29 cellular contexts compared by ENCODE assay signal in the genomic region with DNA sequence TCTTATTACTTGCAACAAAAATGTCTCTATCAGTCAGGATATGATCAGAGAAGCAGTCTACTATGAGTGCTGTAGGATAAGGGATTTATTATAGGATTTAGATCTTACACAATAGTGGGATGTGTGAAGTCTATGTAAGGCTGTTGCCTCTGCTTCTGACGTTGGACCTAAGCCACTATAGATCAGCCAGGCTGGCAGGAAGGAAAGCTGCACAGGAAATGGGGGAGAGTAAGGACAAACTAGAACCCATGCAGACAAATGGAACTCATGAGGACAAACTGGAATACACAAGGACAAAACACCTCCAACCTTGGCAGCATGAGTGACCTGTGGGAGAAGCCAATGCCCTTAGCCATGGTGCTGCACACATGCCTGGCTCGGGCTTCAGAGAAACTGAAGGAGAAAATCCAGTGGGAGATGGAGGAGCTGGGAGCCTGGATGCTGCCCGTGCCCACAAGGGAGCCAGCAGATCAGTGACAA.
"Had no signal": no experiment of that assay in that cellular context is flagged by ENCODE, and none has a peak within 500 bp of the region (broad histone marks: within the 10 kb centered on the region; RNA-seq: fewer than 3 reads in every experiment).

No MANE protein-coding gene starts in this region.

- H3K9me3 Mint-ChIP-seq: natural killer cell treated with Interleukin-12 subunit alpha and Interleukin-12 subunit beta and Interleukin-15 and Interleukin-18, amount 100 ng/mL, for 72 hours; neural crest cell; stimulated activated effector memory CD8-positive, alpha-beta T cell treated with anti-CD3 and anti-CD28 coated beads, Interleukin-12 subunit alpha, Interleukin-12 subunit beta, amount 100 ng/mL, for 72 hours; stimulated activated naive B cell treated with anti-CD40 and anti-IgM and Interleukin-4, amounts not matched to agents 10 μg/mL and 1 μg/mL and 100 μg/mL, for 72 hours had no signal

- H3K36me3 Mint-ChIP-seq: natural killer cell treated with Interleukin-12 subunit alpha and Interleukin-12 subunit beta and Interleukin-15 and Interleukin-18, amount 100 ng/mL, for 72 hours; stimulated activated effector memory CD8-positive, alpha-beta T cell treated with anti-CD3 and anti-CD28 coated beads, Interleukin-12 subunit alpha, Interleukin-12 subunit beta, amount 100 ng/mL, for 72 hours; stimulated activated naive B cell treated with anti-CD40 and anti-IgM and Interleukin-4, amounts not matched to agents 10 μg/mL and 1 μg/mL and 100 μg/mL, for 72 hours had no signal

- H3K27ac ChIP-seq: neutrophil, ovary, parathyroid adenoma, psoas muscle, right lobe of liver, sigmoid colon, stomach, thoracic aorta, thyroid gland, tibial nerve, upper lobe of left lung, uterus had no signal

- H2AFZ ChIP-seq: parathyroid adenoma had no signal

- H3K27ac Mint-ChIP-seq: naive thymus-derived CD8-positive, alpha-beta T cell; natural killer cell treated with Interleukin-12 subunit alpha and Interleukin-12 subunit beta and Interleukin-15 and Interleukin-18, amount 100 ng/mL, for 72 hours; nephron progenitor cell; progenitor cell of endocrine pancreas; stimulated activated effector memory CD8-positive, alpha-beta T cell treated with anti-CD3 and anti-CD28 coated beads, Interleukin-12 subunit alpha, Interleukin-12 subunit beta, amount 100 ng/mL, for 72 hours; stimulated activated naive B cell treated with anti-CD40 and anti-IgM and Interleukin-4, amounts not matched to agents 10 μg/mL and 1 μg/mL and 100 μg/mL, for 72 hours; stimulated activated naive CD8-positive, alpha-beta T cell treated with anti-CD3 and anti-CD28 coated beads, Interleukin-15, Interleukin-2, amounts not matched to agents 100 ng/mL and 50 ng/mL, for 24 hours had no signal

- DNase-seq: naive thymus-derived CD8-positive, alpha-beta T cell; nephron progenitor cell; nucleus accumbens; ovary; psoas muscle; right lobe of liver; sigmoid colon; small intestine; stimulated activated CD4-positive, alpha-beta T cell treated with anti-CD3 and anti-CD28 coated beads, Interleukin-15, amount 100 ng/mL, for 24 hours; stimulated activated CD4-positive, alpha-beta T cell treated with anti-CD3 and anti-CD28 coated beads, Interleukin-2, amount 100 ng/mL, for 24 hours; stimulated activated CD4-positive, alpha-beta T cell treated with anti-CD3 and anti-CD28 coated beads, Interleukin-2, amount 100 ng/mL, for 48 hours; stimulated activated CD4-positive, alpha-beta T cell treated with anti-CD3 and anti-CD28 coated beads, Interleukin-4, amount 100 ng/mL, for 24 hours; stimulated activated naive B cell treated with anti-CD40 and anti-IgM and Interleukin-4, amounts not matched to agents 10 μg/mL and 1 μg/mL and 100 μg/mL, for 72 hours; stimulated activated naive CD4-positive, alpha-beta T cell treated with Interleukin-2 at 50 U/mL for 16 hours; stomach; thyroid gland; trophoblast cell; upper lobe of left lung; uterus had no signal

- H3K4me3 ChIP-seq: ovary, psoas muscle, right lobe of liver, sigmoid colon, stomach, thoracic aorta, thyroid gland, tibial nerve, upper lobe of left lung, uterus had no signal

- ATAC-seq: naive thymus-derived CD8-positive, alpha-beta T cell; natural killer cell treated with Interleukin-12 subunit alpha and Interleukin-12 subunit beta and Interleukin-15 and Interleukin-18, amount 100 ng/mL, for 72 hours; psoas muscle; right cardiac atrium; right lobe of liver; stimulated activated effector memory CD8-positive, alpha-beta T cell treated with anti-CD3 and anti-CD28 coated beads, Interleukin-12 subunit alpha, Interleukin-12 subunit beta, amount 100 ng/mL, for 72 hours; stimulated activated naive B cell treated with anti-CD40 and anti-IgM and Interleukin-4, amounts not matched to agents 10 μg/mL and 1 μg/mL and 100 μg/mL, for 72 hours had no signal

- H3K36me3 ChIP-seq: neutrophil, ovary, right lobe of liver, sigmoid colon, stomach, thoracic aorta, thyroid gland, tibial nerve, upper lobe of left lung, uterus had no signal

- H3K27me3 ChIP-seq: ovary, right lobe of liver, sigmoid colon, stomach, thyroid gland, tibial nerve, upper lobe of left lung, uterus had no signal

- H3K79me2 ChIP-seq: parathyroid adenoma had no signal

- H3K4me1 Mint-ChIP-seq: neural crest cell; stimulated activated effector memory CD8-positive, alpha-beta T cell treated with anti-CD3 and anti-CD28 coated beads, Interleukin-12 subunit alpha, Interleukin-12 subunit beta, amount 100 ng/mL, for 72 hours had no signal

- H3K4me3 Mint-ChIP-seq: naive thymus-derived CD8-positive, alpha-beta T cell; natural killer cell treated with Interleukin-12 subunit alpha and Interleukin-12 subunit beta and Interleukin-15 and Interleukin-18, amount 100 ng/mL, for 72 hours; nephron progenitor cell; neural crest cell; stimulated activated effector memory CD8-positive, alpha-beta T cell treated with anti-CD3 and anti-CD28 coated beads, Interleukin-12 subunit alpha, Interleukin-12 subunit beta, amount 100 ng/mL, for 72 hours; stimulated activated naive B cell treated with anti-CD40 and anti-IgM and Interleukin-4, amounts not matched to agents 10 μg/mL and 1 μg/mL and 100 μg/mL, for 72 hours; stimulated activated naive CD8-positive, alpha-beta T cell treated with anti-CD3 and anti-CD28 coated beads, Interleukin-15, Interleukin-2, amounts not matched to agents 100 ng/mL and 50 ng/mL, for 24 hours had no signal

- H3K9me3 ChIP-seq: neutrophil, ovary, psoas muscle, right lobe of liver, sigmoid colon, stomach, thoracic aorta, thyroid gland, tibial nerve, upper lobe of left lung, uterus had no signal

- H3K4me1 ChIP-seq: parathyroid adenoma, uterus had no signal
